In the genomic region with DNA sequence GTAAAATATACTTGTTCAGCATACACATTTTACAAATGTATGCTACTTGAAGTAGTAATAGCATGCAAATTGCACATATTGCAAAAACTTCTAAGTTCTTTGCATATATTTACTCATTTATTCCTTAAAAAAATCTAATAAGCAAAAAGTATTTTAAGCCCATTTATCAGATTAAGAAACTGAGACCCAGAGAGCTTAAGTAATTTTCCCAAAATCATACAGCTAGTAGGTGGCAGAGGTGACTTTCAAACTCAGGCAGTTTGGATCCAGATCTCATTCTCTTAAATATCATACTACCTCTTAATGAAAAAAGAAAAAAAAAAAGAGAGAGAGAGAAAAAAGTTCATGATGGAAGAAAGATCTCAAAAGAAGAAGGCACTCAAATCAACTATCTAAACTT, we compare ENCODE assay signal across 18 cellular contexts.
A peak's percentile ranks its signal among the peaks of the same experiment; 100 is the strongest.
DNase-seq lines count a peak whose midpoint lies in the region; ATAC-seq, FAIRE-seq and TF ChIP-seq lines count a peak whose summit lies in the region.
"Had no signal": no experiment of that assay in that cellular context is flagged by ENCODE, and none has a peak within 500 bp of the region (broad histone marks: within the 10 kb centered on the region; RNA-seq: fewer than 3 reads in every experiment).

No MANE protein-coding gene starts in this region.

- H4K20me1 ChIP-seq in MM.1S (ENCODE audit: insufficient read depth, low read length) (no peaks in the 10 kb centered on the region), PC-3 (ENCODE audit: low read length) (no peaks in the 10 kb centered on the region), OCI-LY7 (ENCODE audit: insufficient read depth, low read length) (no peaks in the 10 kb centered on the region)

- POLR2A ChIA-PET in PC-3 (lab: Charles Lee; ENCODE audit: unreplicated experiment) = no interaction called here
- POLR2A ChIA-PET in OCI-LY7 (lab: Charles Lee) = interaction anchor here (0.7 to 0.9 kb wide), 2 partner anchors 13 to 24 kb away, joined by 3 to 6 read pairs; no protein-coding TSS in a partner anchor

- H3K79me2 ChIP-seq in MM.1S (ENCODE audit: low read length) = no peaks in the 10 kb centered on the region
- no peaks in the 10 kb centered on the region for H3K79me2 ChIP-seq in PC-3 (ENCODE audit: low read length)
- H3K79me2 ChIP-seq in OCI-LY7 (ENCODE audit: insufficient read depth, low read depth, low read length) = no peaks in the 10 kb centered on the region

- H3K36me3 Mint-ChIP-seq in T-helper 17 cell (ENCODE audit: low read depth) = no peaks in the 10 kb centered on the region
- H3K36me3 Mint-ChIP-seq: CD4-positive, alpha-beta memory T cell had no signal

- ATAC-seq in PC-3 (no peak), T-helper 17 cell (no peak), HG03571 (IDR thresholded peaks at IDR 0.05; ENCODE audit: unreplicated experiment) (no peak), sciatic nerve (no peak), GM21526 (IDR thresholded peaks at IDR 0.05; ENCODE audit: low FRiP score, unreplicated experiment) (no peak)
- ATAC-seq: HCT116 had no signal

- H3K4me3 Mint-ChIP-seq in T-helper 17 cell = no peak overlapping the region
- H3K4me3 Mint-ChIP-seq: CD4-positive, alpha-beta memory T cell; H9 had no signal

- H3F3A ChIP-seq in MM.1S (ENCODE audit: insufficient read depth, low read length) = peaks cover 9% of the 10 kb centered on the region; the same call in 1 of the 2 replicates
- no peaks in the 10 kb centered on the region for H3F3A ChIP-seq in PC-3 (ENCODE audit: low read length, unreplicated experiment)

- peak overlapping the region; percentile 55 for H3K4me2 ChIP-seq in MM.1S (ENCODE audit: low read depth, low read length)
- peak overlapping the region; percentile 56 for H3K4me2 ChIP-seq in PC-3 (ENCODE audit: low read length)
- no peak overlapping the region for H3K4me2 ChIP-seq in OCI-LY7 (ENCODE audit: low read length)

- FAIRE-seq in kidney (lab: Jason Lieb, UNC) = peak; percentile 37
- FAIRE-seq: GM12891 had no signal

- H3K27ac Mint-ChIP-seq in T-helper 17 cell = peak overlapping the region; percentile 43
- H3K27ac Mint-ChIP-seq: CD4-positive, alpha-beta memory T cell; H9 had no signal

- H3K9ac ChIP-seq in MM.1S (ENCODE audit: low read length) = no peak overlapping the region
- H3K9ac ChIP-seq in PC-3 (ENCODE audit: low read length) = peak overlapping the region; percentile 16
- no peak overlapping the region for H3K9ac ChIP-seq in kidney (ENCODE audit: low read length in 2 of 2)
- H3K9ac ChIP-seq: GM23248 had no signal

- H3K4me3 ChIP-seq in MM.1S (ENCODE audit: low read length) = no peak overlapping the region
- no peak overlapping the region for H3K4me3 ChIP-seq in PC-3 (ENCODE audit: low read length)
- H3K4me3 ChIP-seq in kidney (ENCODE audit: low read length in 2 of 2) = no peak overlapping the region
- H3K4me3 ChIP-seq in OCI-LY7 (ENCODE audit: low read depth, low read length, poor library complexity, severe bottlenecking) = no peak overlapping the region
- H3K4me3 ChIP-seq: GM23248 had no signal

- intact Hi-C loops in PC-3 (cut with micrococcal nuclease) (no loop called here), kidney (cut with DNase I) (no loop called here), sciatic nerve (cut with DNase I) (no loop called here), OCI-LY7 (cut with micrococcal nuclease; ENCODE audit: unreplicated experiment) (no loop called here)

- H3K9me3 ChIP-seq in MM.1S (replicated peaks; ENCODE audit: insufficient read depth, low read length) (no peaks in the 10 kb centered on the region), PC-3 (ENCODE audit: low read length) (no peaks in the 10 kb centered on the region), T-helper 17 cell (ENCODE audit: control insufficient read depth, low read length, poor library complexity, severe bottlenecking) (no peaks in the 10 kb centered on the region), kidney (ENCODE audit: control insufficient read depth in 1 of 2, low read length in 2 of 2) (no peaks in the 10 kb centered on the region), OCI-LY7 (ENCODE audit: low read length) (no peaks in the 10 kb centered on the region)

- no peak for TF ChIP-seq CTCF in MM.1S (IDR thresholded peaks at IDR 0.05; ENCODE audit: low read length)
- TF ChIP-seq CTCF in PC-3 (conservative IDR thresholded peaks at IDR 0.05; ENCODE audit: low read depth, low read length) = no peak
- no peak for TF ChIP-seq CTCF in kidney (IDR thresholded peaks at IDR 0.05; ENCODE audit: borderline replicate concordance, extremely low read depth, insufficient read depth)
- no peak for TF ChIP-seq CTCF in OCI-LY7 (conservative IDR thresholded peaks at IDR 0.05; ENCODE audit: low read length)

- H3K27me3 ChIP-seq in MM.1S (replicated peaks; ENCODE audit: insufficient read depth, low read length) = no peaks in the 10 kb centered on the region
- no peaks in the 10 kb centered on the region for H3K27me3 ChIP-seq in PC-3 (ENCODE audit: low read length)

- no peaks in the 10 kb centered on the region for H3K4me1 Mint-ChIP-seq in T-helper 17 cell
- H3K4me1 Mint-ChIP-seq: CD4-positive, alpha-beta memory T cell had no signal

- H2AFZ ChIP-seq in MM.1S (ENCODE audit: low read length) (no peak overlapping the region), PC-3 (ENCODE audit: low read length) (no peak overlapping the region), OCI-LY7 (ENCODE audit: low read length) (no peak overlapping the region)
- H2AFZ ChIP-seq: GM23248 had no signal

- peak overlapping the region; percentile 38; the same call in 1 of the 2 replicates for H3K27ac ChIP-seq in MM.1S (ENCODE audit: low read length)
- peak overlapping the region; percentile 78 for H3K27ac ChIP-seq in PC-3 (ENCODE audit: low read length)
- H3K27ac ChIP-seq in kidney (ENCODE audit: low read depth in 2 of 2, low read length in 2 of 2) = no peak overlapping the region
- H3K27ac ChIP-seq in OCI-LY7 (ENCODE audit: low read depth, low read length, poor library complexity, severe bottlenecking) = no peak overlapping the region
- H3K27ac ChIP-seq: GM23248 had no signal

- H3K4me1 ChIP-seq in MM.1S (ENCODE audit: low read length) = peaks cover 30% of the 10 kb centered on the region
- peaks cover 43% of the 10 kb centered on the region for H3K4me1 ChIP-seq in PC-3 (ENCODE audit: insufficient read depth, low read length)
- no peaks in the 10 kb centered on the region for H3K4me1 ChIP-seq in kidney (ENCODE audit: control insufficient read depth in 1 of 2, insufficient read depth in 1 of 2, low read depth in 1 of 2, low read length in 2 of 2)
- H3K4me1 ChIP-seq in OCI-LY7 (ENCODE audit: insufficient read depth, low read length, poor library complexity, severe bottlenecking) = peaks cover 6% of the 10 kb centered on the region

- no peaks in the 10 kb centered on the region for H3K36me3 ChIP-seq in MM.1S (replicated peaks; ENCODE audit: insufficient read depth, low read length)
- no peaks in the 10 kb centered on the region for H3K36me3 ChIP-seq in PC-3 (ENCODE audit: low read depth, low read length)
- no peaks in the 10 kb centered on the region for H3K36me3 ChIP-seq in kidney (ENCODE audit: control insufficient read depth in 1 of 2, insufficient read depth in 2 of 2, low read length in 2 of 2)
- H3K36me3 ChIP-seq in OCI-LY7 (ENCODE audit: insufficient read depth, low read length) = no peaks in the 10 kb centered on the region

- CTCF ChIA-PET in PC-3 (lab: Charles Lee) (interaction anchor here (1.0 kb wide), 1 partner anchor 9 kb away, joined by 5 read pairs; no protein-coding TSS in a partner anchor), OCI-LY7 (lab: Charles Lee; ENCODE audit: unreplicated experiment) (no interaction called here)

- H3K9me2 ChIP-seq in MM.1S (replicated peaks; ENCODE audit: insufficient read depth, low read length) = no peaks in the 10 kb centered on the region
- no peaks in the 10 kb centered on the region for H3K9me2 ChIP-seq in PC-3 (replicated peaks; ENCODE audit: low read length)
- no peaks in the 10 kb centered on the region for H3K9me2 ChIP-seq in OCI-LY7 (ENCODE audit: insufficient read depth, low read length)

- DNase-seq in MM.1S = no peak
- no peak for DNase-seq in PC-3
- no peak for DNase-seq in T-helper 17 cell
- no peak for DNase-seq in kidney
- no peak for DNase-seq in sciatic nerve (ENCODE audit: low spot score)
- DNase-seq in OCI-LY7 (ENCODE audit: low spot score) = no peak
- DNase-seq: C1 segment of cervical spinal cord; Calu3; CD4-positive, alpha-beta memory T cell; COR-L47; DMS79 treated with DMSO at 0.1 percent for 48 hours; GF-D8; GM23248; H9 had no signal

- BruUV-seq in PC-3 (replicated peaks; lab: Mats Ljungman, UMichigan) (no TSS peak), OCI-LY7 (replicated peaks; lab: Mats Ljungman, UMichigan) (no TSS peak)

- peaks cover 40% of the 10 kb centered on the region for H3K27me3 Mint-ChIP-seq in T-helper 17 cell

Comparison
In these comparisons a context has a peak if more than half of its experiments do, and no peak if none do; other contexts are left out.
1. H3K27ac ChIP-seq: peak in MM.1S (single experiment) and PC-3 (single experiment); none in kidney (0 of 2) and OCI-LY7 (single experiment).